13 cellular contexts compared by ENCODE assay signal in the genomic region with DNA sequence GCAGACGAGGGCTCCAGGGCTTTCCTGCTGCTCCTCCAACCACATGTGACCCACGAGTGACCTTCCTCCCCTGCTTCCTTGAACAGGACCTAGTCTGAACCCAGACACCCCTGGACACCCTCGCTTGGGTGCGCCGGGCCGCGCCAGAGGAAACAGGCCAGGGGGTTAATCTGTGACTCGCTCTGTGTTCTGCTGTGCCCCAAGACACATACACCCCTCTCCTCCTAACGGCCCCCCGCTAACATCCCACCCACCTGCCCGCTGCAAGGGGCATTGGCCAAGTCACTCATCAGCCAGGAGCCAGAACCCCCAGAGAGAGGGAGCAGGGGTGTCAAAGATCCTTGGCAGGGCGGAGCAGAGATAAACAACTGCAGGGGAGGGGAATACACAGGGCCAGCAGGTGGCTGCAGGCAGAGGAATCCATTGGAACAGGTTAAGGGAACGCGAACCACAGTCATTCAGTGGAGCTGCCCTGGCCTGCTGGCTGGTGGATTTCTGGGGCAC. TPM values are rescaled to one million over a fixed set of nuclear protein-coding genes. Genes with fewer than 3 reads are reported as not detected.
DNase-seq lines count a peak whose midpoint lies in the region; ATAC-seq, FAIRE-seq and TF ChIP-seq lines count a peak whose summit lies in the region.
"Had no signal": no experiment of that assay in that cellular context is flagged by ENCODE, and none has a peak within 500 bp of the region (broad histone marks: within the 10 kb centered on the region; RNA-seq: fewer than 3 reads in every experiment).

No MANE protein-coding gene starts in this region.

- no peak for TF ChIP-seq RAD21 in HepG2 (CRISPR knock-in tag; IDR thresholded peaks at IDR 0.05)

- H3K36me3 ChIP-seq in endodermal cell (ENCODE audit: control insufficient read depth, insufficient read depth, low read length) = no peaks in the 10 kb centered on the region
- H3K36me3 ChIP-seq in HepG2 (replicated peaks in 1 of 2; ENCODE audit: control insufficient read depth in 1 of 2, insufficient read depth in 2 of 2, low read length in 2 of 2) = no peaks in the 10 kb centered on the region
- H3K36me3 ChIP-seq in gastrocnemius medialis = no peaks in the 10 kb centered on the region

- no peaks in the 10 kb centered on the region for H4K20me1 ChIP-seq in HepG2 (ENCODE audit: insufficient read depth, low read length)
- H4K20me1 ChIP-seq: BLaER1 treated with 17β-estradiol and CSF1 and Interleukin-3, amounts not matched to agents 10 nM and 100 nM had no signal

- in situ Hi-C loops in HepG2 (cut with HindIII; ENCODE audit: extremely low pct_ligation_motif_present, low pct_unique_long_range_greater_than_20kb) = no loop called here
- in situ Hi-C loops in gastrocnemius medialis (cut with MboI; ENCODE audit: low sequenced_read_pairs in 4 of 4) = no loop called here

- CTCF ChIA-PET in HepG2 (lab: Yijun Ruan, JAX; ENCODE audit: low intra/inter-chr PET ratio, low total read pairs) = no interaction called here

- H3K27me3 ChIP-seq in endodermal cell (ENCODE audit: control insufficient read depth, insufficient read depth, low read length, poor library complexity, severe bottlenecking) (no peaks in the 10 kb centered on the region), HepG2 (ENCODE audit: control insufficient read depth in 1 of 2, insufficient read depth in 2 of 2, low read length in 2 of 2) (peaks cover 0 to 48% of the 10 kb centered on the region in 2 experiments; a peak in 4 of 5 replicates), gastrocnemius medialis (no peaks in the 10 kb centered on the region)
- H3K27me3 ChIP-seq: BLaER1 treated with 17β-estradiol and CSF1 and Interleukin-3, amounts not matched to agents 10 nM and 100 nM had no signal

- 80 to 85% methylated on average over 1 to 14 of the region's 14 CpGs for WGBS in endodermal cell (ENCODE audit: insufficient coverage in 1 of 2, insufficient read length in 1 of 2), 2 experiments
- 41% methylated on average over 14 of the region's 14 CpGs for WGBS in HepG2 (ENCODE audit: low lambda C conversion rate)

- no peak overlapping the region for H3K4me2 ChIP-seq in HepG2 (ENCODE audit: low read depth, low read length)

- H3K27ac ChIP-seq in endodermal cell (ENCODE audit: low read depth, low read length) = no peak overlapping the region
- H3K27ac ChIP-seq in HepG2 (ENCODE audit: extremely low read length, insufficient read depth, low read length) = no peak overlapping the region
- peak overlapping the region; percentile 58 to 70 (median 64) for H3K27ac ChIP-seq in gastrocnemius medialis
- H3K27ac ChIP-seq: BLaER1 treated with 17β-estradiol and CSF1 and Interleukin-3, amounts not matched to agents 10 nM and 100 nM had no signal

- H3K4me3 ChIP-seq in endodermal cell (ENCODE audit: low read length) (no peak overlapping the region), HepG2 (replicated peaks in 1 of 3; ENCODE audit: insufficient read depth in 1 of 3, low read depth in 2 of 3, low read length in 3 of 3) (no peak overlapping the region), gastrocnemius medialis (no peak overlapping the region)
- H3K4me3 ChIP-seq: BLaER1 treated with 17β-estradiol and CSF1 and Interleukin-3, amounts not matched to agents 10 nM and 100 nM had no signal

- no peak overlapping the region for H2AFZ ChIP-seq in HepG2 (ENCODE audit: low read length)

- no peaks in the 10 kb centered on the region for H3K9me3 ChIP-seq in endodermal cell (ENCODE audit: control insufficient read depth, low read length)
- H3K9me3 ChIP-seq in HepG2 (ENCODE audit: low read length) = no peaks in the 10 kb centered on the region
- no peaks in the 10 kb centered on the region for H3K9me3 ChIP-seq in gastrocnemius medialis

- ATAC-seq in HepG2 (peak; percentile 78), gastrocnemius medialis (peak; percentile 51 to 67), GM18861 (IDR thresholded peaks at IDR 0.05; ENCODE audit: unreplicated experiment) (no peak)
- ATAC-seq in stimulated activated memory B cell treated with anti-CD40 and anti-IgM and Interleukin-4, amounts not matched to agents 10 μg/mL and 1 μg/mL and 100 μg/mL, for 72 hours = no peak

- H3K27me3 Mint-ChIP-seq in endodermal cell (ENCODE audit: insufficient read depth) = peaks cover 2% of the 10 kb centered on the region
- peaks cover 43% of the 10 kb centered on the region for H3K27me3 Mint-ChIP-seq in stimulated activated memory B cell treated with anti-CD40 and anti-IgM and Interleukin-4, amounts not matched to agents 10 μg/mL and 1 μg/mL and 100 μg/mL, for 72 hours
- H3K27me3 Mint-ChIP-seq: stimulated activated naive CD8-positive, alpha-beta T cell treated with anti-CD3 and anti-CD28 coated beads, Interleukin-15, Interleukin-2, amounts not matched to agents 100 ng/mL and 50 ng/mL, for 24 hours had no signal

- TF ChIP-seq EP300 in HepG2 (IDR thresholded peaks at IDR 0.05; ENCODE audit: low read depth in 2 of 2, low read length in 2 of 2) (no peak), HepG2 (CRISPR knock-in tag; IDR thresholded peaks at IDR 0.05; ENCODE audit: borderline replicate concordance) (no peak)

- peaks cover 47% of the 10 kb centered on the region for H3K4me1 Mint-ChIP-seq in endodermal cell
- H3K4me1 Mint-ChIP-seq in stimulated activated memory B cell treated with anti-CD40 and anti-IgM and Interleukin-4, amounts not matched to agents 10 μg/mL and 1 μg/mL and 100 μg/mL, for 72 hours = no peaks in the 10 kb centered on the region

- no peaks in the 10 kb centered on the region for H3K36me3 Mint-ChIP-seq in endodermal cell (ENCODE audit: low read depth)
- H3K36me3 Mint-ChIP-seq in stimulated activated memory B cell treated with anti-CD40 and anti-IgM and Interleukin-4, amounts not matched to agents 10 μg/mL and 1 μg/mL and 100 μg/mL, for 72 hours = no peaks in the 10 kb centered on the region

- no peak overlapping the region for H3K9ac ChIP-seq in endodermal cell (ENCODE audit: extremely low read depth, low read length, poor library complexity, severe bottlenecking)
- H3K9ac ChIP-seq in HepG2 (ENCODE audit: insufficient read depth, low read depth, low read length) = no peak overlapping the region
- H3K9ac ChIP-seq: BLaER1 treated with 17β-estradiol and CSF1 and Interleukin-3, amounts not matched to agents 10 nM and 100 nM had no signal

- no peaks in the 10 kb centered on the region for H3K9me3 Mint-ChIP-seq in endodermal cell
- no peaks in the 10 kb centered on the region for H3K9me3 Mint-ChIP-seq in stimulated activated memory B cell treated with anti-CD40 and anti-IgM and Interleukin-4, amounts not matched to agents 10 μg/mL and 1 μg/mL and 100 μg/mL, for 72 hours
- H3K9me3 Mint-ChIP-seq: stimulated activated naive CD8-positive, alpha-beta T cell treated with anti-CD3 and anti-CD28 coated beads, Interleukin-15, Interleukin-2, amounts not matched to agents 100 ng/mL and 50 ng/mL, for 24 hours had no signal

- no peaks in the 10 kb centered on the region for H3K79me2 ChIP-seq in HepG2 (ENCODE audit: insufficient read depth, low read length)

- H3K27ac Mint-ChIP-seq in endodermal cell = peak overlapping the region; percentile 69
- H3K27ac Mint-ChIP-seq in stimulated activated memory B cell treated with anti-CD40 and anti-IgM and Interleukin-4, amounts not matched to agents 10 μg/mL and 1 μg/mL and 100 μg/mL, for 72 hours = no peak overlapping the region
- H3K27ac Mint-ChIP-seq: stimulated activated naive CD8-positive, alpha-beta T cell treated with anti-CD3 and anti-CD28 coated beads, Interleukin-15, Interleukin-2, amounts not matched to agents 100 ng/mL and 50 ng/mL, for 24 hours had no signal

- POLR2A ChIA-PET in HepG2 (lab: Yijun Ruan, JAX) = no interaction called here

- DNase-seq in NCI-H2107 (lab: John Stamatoyannopoulos, UW) (peak; percentile 13), endodermal cell (peak; percentile 79), HepG2 (ENCODE audit: low spot score) (no peak), gastrocnemius medialis (no peak), nucleus accumbens (lab: John Stamatoyannopoulos, UW) (no peak), inferior parietal cortex (ENCODE audit: extremely low spot score) (no peak)
- DNase-seq: caudate nucleus, foreskin fibroblast, NCI-H1436 treated with DMSO at 0.1 percent for 48 hours had no signal

- no peak for FAIRE-seq in HepG2 (lab: Jason Lieb, UNC)

- TF ChIP-seq POLR2A in HepG2 (IDR thresholded peaks at IDR 0.05; ENCODE audit: insufficient read depth in 1 of 2, low read depth in 2 of 2, low read length in 2 of 2) (no peak), gastrocnemius medialis (IDR thresholded peaks at IDR 0.05) (no peak)

- H3K4me3 Mint-ChIP-seq in endodermal cell = no peak overlapping the region
- H3K4me3 Mint-ChIP-seq in stimulated activated memory B cell treated with anti-CD40 and anti-IgM and Interleukin-4, amounts not matched to agents 10 μg/mL and 1 μg/mL and 100 μg/mL, for 72 hours = no peak overlapping the region
- H3K4me3 Mint-ChIP-seq: stimulated activated naive CD8-positive, alpha-beta T cell treated with anti-CD3 and anti-CD28 coated beads, Interleukin-15, Interleukin-2, amounts not matched to agents 100 ng/mL and 50 ng/mL, for 24 hours had no signal

- intact Hi-C loops in HepG2 (cut with micrococcal nuclease; ENCODE audit: unreplicated experiment) (no loop called here), gastrocnemius medialis (cut with DNase I; ENCODE audit: low total_unique reads) (no loop called here)

- TF ChIP-seq CTCF in endodermal cell (conservative IDR thresholded peaks at IDR 0.05) = peak; percentile 30
- TF ChIP-seq CTCF in HepG2 (CRISPR knock-in tag; IDR thresholded peaks at IDR 0.05) = no peak
- peak in 1 of 5 experiments; percentile 14 for TF ChIP-seq CTCF in gastrocnemius medialis (IDR thresholded peaks at IDR 0.05 in 4 of 5, conservative IDR thresholded peaks at IDR 0.05 in 1 of 5)

- H3K4me1 ChIP-seq in endodermal cell (ENCODE audit: control insufficient read depth, insufficient read depth, low read length) = peaks cover 32% of the 10 kb centered on the region
- no peaks in the 10 kb centered on the region for H3K4me1 ChIP-seq in HepG2 (ENCODE audit: insufficient read depth, low read length)
- peaks cover 27 to 30% of the 10 kb centered on the region in 2 donors for H3K4me1 ChIP-seq in gastrocnemius medialis

- no TSS peak for BruUV-seq in HepG2 (replicated peaks; lab: Mats Ljungman, UMichigan)

RNA-seq across cellular contexts. Expression of a gene that starts 38.1 kb away (rescaled TPM):
- 1 to 10 TPM; 3.3 to 4.2 TPM for total RNA-seq in endodermal cell
- 5.6 TPM for polyA plus RNA-seq in endodermal cell (2013, experiment 1 of 2)
- 7.2 TPM for polyA plus RNA-seq in endodermal cell (2013, experiment 2 of 2)
- total RNA-seq in HepG2 (2016; rRNA removed; fragmentation: Illumina TruSeq; extraction: Trizol) = 1.9 TPM in 2 replicates
- total RNA-seq in HepG2 (2016; cell fraction: cytosol; rRNA removed; fragmentation: Illumina TruSeq; extraction: Trizol; ENCODE audit: low read depth) = 0.51 and 0.71 TPM in 2 replicates
- 1.1 and 1.7 TPM in 2 replicates for total RNA-seq in HepG2 (2016; cell fraction: insoluble cytoplasmic fraction; rRNA removed; fragmentation: Illumina TruSeq; extraction: Trizol)
- 1.9 and 2.2 TPM in 2 replicates for total RNA-seq in HepG2 (2016; cell fraction: membrane; rRNA removed; fragmentation: Illumina TruSeq; extraction: Trizol)
- 3.7 and 4.7 TPM in 2 replicates for total RNA-seq in HepG2 (2016; cell fraction: nucleus; rRNA removed; fragmentation: Illumina TruSeq; extraction: Trizol)
- polyA plus RNA-seq in HepG2 (2011; rRNA removed) = 118 and 127 TPM in 2 replicates
- 72.1 and 78.8 TPM in 2 replicates for polyA plus RNA-seq in HepG2 (2011; cell fraction: cytosol; rRNA removed)
- polyA plus RNA-seq in HepG2 (2011; cell fraction: nucleus; rRNA removed) = 302 and 373 TPM in 2 replicates
- polyA plus RNA-seq in HepG2 (2012) = 63.6 and 87.8 TPM in 2 replicates
- 0.35 and 0.62 TPM in 2 replicates for polyA plus RNA-seq in HepG2 (2016; cell fraction: cytosol; fragmentation: Illumina TruSeq; extraction: Trizol; ENCODE audit: low read depth)
- 1.3 and 1.7 TPM in 2 replicates for polyA plus RNA-seq in HepG2 (2016; cell fraction: insoluble cytoplasmic fraction; fragmentation: Illumina TruSeq; extraction: Trizol; ENCODE audit: low read depth)
- 0.73 and 0.90 TPM in 2 replicates for polyA plus RNA-seq in HepG2 (2016; cell fraction: membrane; fragmentation: Illumina TruSeq; extraction: Trizol; ENCODE audit: low read depth)
- 1.9 and 2.0 TPM in 2 replicates for polyA plus RNA-seq in HepG2 (2016; cell fraction: nucleus; fragmentation: Illumina TruSeq; extraction: Trizol; ENCODE audit: insufficient read depth, low read depth)
- 3.6 and 445 TPM in 2 replicates for polyA minus RNA-seq in HepG2 (2011; rRNA and poly(A)+ RNA removed; ENCODE audit: low replicate concordance)
- 116 and 155 TPM in 2 replicates for polyA minus RNA-seq in HepG2 (2011; cell fraction: cytosol; rRNA and poly(A)+ RNA removed)
- 504 and 544 TPM in 2 replicates for polyA minus RNA-seq in HepG2 (2011; cell fraction: nucleus; rRNA and poly(A)+ RNA removed)
- 100 to 1,000 TPM; 407 to 670 (median 484) TPM for total RNA-seq in gastrocnemius medialis

Comparison
In these comparisons a context has a peak if more than half of its experiments do, and no peak if none do; other contexts are left out.
1. DNase-seq: peak in NCI-H2107 (single experiment) and endodermal cell (single experiment); none in HepG2 (single experiment), gastrocnemius medialis (0 of 2), nucleus accumbens (0 of 56) and inferior parietal cortex (single experiment).
2. H3K27ac ChIP-seq: peak in gastrocnemius medialis (4 of 4); none in endodermal cell (single experiment) and HepG2 (single experiment).
3. ATAC-seq: peak in HepG2 (single experiment) and gastrocnemius medialis (2 of 2); none in GM18861 (single experiment) and stimulated activated memory B cell treated with anti-CD40 and anti-IgM and Interleukin-4, amounts not matched to agents 10 μg/mL and 1 μg/mL and 100 μg/mL, for 72 hours (single experiment).
4. RNA of a gene that starts 38.1 kb away (total RNA-seq): 407 to 670 TPM in gastrocnemius medialis; 3.3 to 4.2 TPM in endodermal cell and 0.51 to 4.7 TPM in HepG2; every median in the first group is over 10 times any median in the second.